28 cellular contexts compared by ENCODE assay signal in the genomic region with DNA sequence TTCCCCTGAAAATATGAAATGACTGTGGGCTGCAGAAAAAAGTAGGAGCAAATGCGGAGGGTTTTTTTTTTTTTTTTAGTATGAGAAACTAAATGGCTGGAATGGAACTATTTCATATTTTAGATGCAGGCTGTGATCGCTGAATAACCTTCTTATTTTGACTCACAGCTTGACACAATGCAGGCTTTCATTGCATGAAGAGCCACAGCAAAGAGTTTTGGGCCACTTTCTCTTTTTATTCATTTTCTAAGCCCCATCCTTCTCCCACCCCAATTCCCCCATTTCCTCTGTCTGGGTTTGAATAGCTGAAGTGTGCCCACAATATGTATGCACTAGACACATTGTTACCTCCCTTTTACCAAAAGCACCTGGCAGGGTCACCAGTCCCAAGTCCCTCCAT.
"Had no signal": no experiment of that assay in that cellular context is flagged by ENCODE, and none has a peak within 500 bp of the region (broad histone marks: within the 10 kb centered on the region; RNA-seq: fewer than 3 reads in every experiment).

No MANE protein-coding gene starts in this region.

- H3K27ac ChIP-seq: ascending aorta, cardiac muscle cell, colonic mucosa, gastrocnemius medialis, hepatocyte, right lobe of liver, skin epidermis, stomach, thyroid gland, upper lobe of right lung, VCaP had no signal

- H3K27ac Mint-ChIP-seq: activated CD4-positive, alpha-beta memory T cell treated with anti-CD3 and anti-CD28 coated beads, Interleukin-2, amount 10 ng/mL, durations not matched to agents 7 days and 5 days; natural killer cell; stimulated activated effector memory CD8-positive, alpha-beta T cell treated with anti-CD3 and anti-CD28 coated beads, Interleukin-12 subunit alpha, Interleukin-12 subunit beta, amount 100 ng/mL, for 72 hours had no signal

- H3K36me3 Mint-ChIP-seq: brain; natural killer cell; stimulated activated effector memory CD8-positive, alpha-beta T cell treated with anti-CD3 and anti-CD28 coated beads, Interleukin-12 subunit alpha, Interleukin-12 subunit beta, amount 100 ng/mL, for 72 hours had no signal

- DNase-seq: activated CD4-positive, alpha-beta memory T cell treated with anti-CD3 and anti-CD28 coated beads, Interleukin-2, amount 10 ng/mL, durations not matched to agents 7 days and 5 days; activated CD4-positive, alpha-beta T cell treated with anti-CD3 and anti-CD28 coated beads for 48 hours; activated CD8-positive, alpha-beta memory T cell treated with anti-CD3 and anti-CD28 coated beads, Interleukin-2, amount 50 U/mL, for 48 hours; activated effector memory CD4-positive, alpha-beta T cell treated with anti-CD3 and anti-CD28 coated beads, Interleukin-2, amount 50 U/mL, for 16 hours; activated naive CD4-positive, alpha-beta T cell treated with anti-CD3 and anti-CD28 coated beads, Interleukin-2, amount 50 U/mL, for 16 hours; activated T-cell treated with anti-CD3 and anti-CD28 coated beads, Interleukin-2, amount 50 U/mL, for 4 hours; cerebellar nuclear complex; colonic mucosa; effector CD8-positive, alpha-beta T cell; gastrocnemius medialis; left cardiac atrium; left ventricle myocardium superior; natural killer cell; right lobe of liver; stimulated activated CD4-positive, alpha-beta T cell treated with anti-CD3 and anti-CD28 coated beads, Interleukin-12 subunit alpha, Interleukin-12 subunit beta, amount 100 ng/mL, for 4 hours; stimulated activated CD4-positive, alpha-beta T cell treated with anti-CD3 and anti-CD28 coated beads, Interleukin-4, amount 100 ng/mL, for 24 hours; stomach; T-helper 1 cell; thyroid gland; upper lobe of right lung had no signal

- H3K36me3 ChIP-seq: ascending aorta, cardiac muscle cell, colonic mucosa, gastrocnemius medialis, right lobe of liver, stomach, thyroid gland, upper lobe of right lung had no signal

- H3K4me3 Mint-ChIP-seq: activated CD4-positive, alpha-beta memory T cell treated with anti-CD3 and anti-CD28 coated beads, Interleukin-2, amount 10 ng/mL, durations not matched to agents 7 days and 5 days; activated T-cell treated with anti-CD3 and anti-CD28 coated beads, Interleukin-2, amount 50 U/mL, for 4 hours; natural killer cell; stimulated activated effector memory CD8-positive, alpha-beta T cell treated with anti-CD3 and anti-CD28 coated beads, Interleukin-12 subunit alpha, Interleukin-12 subunit beta, amount 100 ng/mL, for 72 hours had no signal

- H3K27me3 Mint-ChIP-seq: activated CD4-positive, alpha-beta memory T cell treated with anti-CD3 and anti-CD28 coated beads, Interleukin-2, amount 10 ng/mL, durations not matched to agents 7 days and 5 days had no signal

- H3K4me3 ChIP-seq: ascending aorta, cardiac muscle cell, colonic mucosa, gastrocnemius medialis, hepatocyte, right lobe of liver, skin epidermis, stomach, thyroid gland, upper lobe of right lung had no signal

- H3K4me1 ChIP-seq: ascending aorta, colonic mucosa, gastrocnemius medialis, right lobe of liver, stomach, thyroid gland, upper lobe of right lung had no signal

- ATAC-seq: activated CD4-positive, CD25-positive, alpha-beta regulatory T cell treated with anti-CD3 and anti-CD28 coated beads, Interleukin-2, amount 50 U/mL, for 24 hours; activated T-cell treated with anti-CD3 and anti-CD28 coated beads, Interleukin-2, amount 50 U/mL, for 4 hours; gastrocnemius medialis; left ventricle myocardium superior; natural killer cell; right lobe of liver; stimulated activated effector memory CD8-positive, alpha-beta T cell treated with anti-CD3 and anti-CD28 coated beads, Interleukin-12 subunit alpha, Interleukin-12 subunit beta, amount 100 ng/mL, for 72 hours; upper lobe of right lung had no signal

- H3K27me3 ChIP-seq: ascending aorta, cardiac muscle cell, colonic mucosa, gastrocnemius medialis, hepatocyte, right lobe of liver, stomach, thyroid gland, upper lobe of right lung had no signal

- H3K9me3 ChIP-seq: ascending aorta, colonic mucosa, gastrocnemius medialis, right lobe of liver, thyroid gland, upper lobe of right lung had no signal

- H3K9me3 Mint-ChIP-seq: activated CD4-positive, alpha-beta memory T cell treated with anti-CD3 and anti-CD28 coated beads, Interleukin-2, amount 10 ng/mL, durations not matched to agents 7 days and 5 days; natural killer cell had no signal
